ENCODE assay signal across 1 cellular context in genomic region chr6:157906537-157907061, GRCh38.
TF ChIP-seq lines count a peak whose summit lies in the region.

No MANE protein-coding gene starts in this region.

TF ChIP-seq in K562, 482 proteins besides CTCF, POLR2A, EP300 and RAD21 (continued from another document and continues in another):
- TF ChIP-seq PBX2 (CRISPR knock-in tag; IDR thresholded peaks at IDR 0.05; ENCODE audit: low read depth) (no peak), PBX2 (tag; conservative IDR thresholded peaks at IDR 0.05; ENCODE audit: low read depth) (0 out of 2 replicates have a peak, but pooled peaks have one; percentile 14), SREBF1 (IDR thresholded peaks at IDR 0.05; ENCODE audit: borderline replicate concordance, low read depth, low read length) (no peak), LEF1 (IDR thresholded peaks at IDR 0.05) (peak; percentile 78; the same call in 1 of the 2 replicates), SRF (CRISPR knock-in tag; IDR thresholded peaks at IDR 0.05) (no peak; a peak in 1 of 4 replicates), ZSCAN32 (CRISPR knock-in tag; IDR thresholded peaks at IDR 0.05) (no peak), HDAC1 (IDR thresholded peaks at IDR 0.05) (no peak), ZNF764 (CRISPR knock-in tag; IDR thresholded peaks at IDR 0.05; ENCODE audit: low read depth) (no peak), POU5F1 (IDR thresholded peaks at IDR 0.05; ENCODE audit: borderline replicate concordance, low read depth, low read length, partially characterized antibody) (no peak), ZSCAN29 (IDR thresholded peaks at IDR 0.05) (no peak), ZNF354B (CRISPR knock-in tag; IDR thresholded peaks at IDR 0.05) (no peak), CEBPB (tag; IDR thresholded peaks at IDR 0.05) (peak; percentile 93), CREB5 (CRISPR knock-in tag; IDR thresholded peaks at IDR 0.05) (no peak), TEAD2 (tag; IDR thresholded peaks at IDR 0.05) (no peak), ZMIZ1 (IDR thresholded peaks at IDR 0.05; ENCODE audit: low read depth in 2 of 2, low read length in 2 of 2) (0 out of 4 replicates have a peak, but pooled peaks of 1 of the 2 experiments have one; percentile 56), SMC3 (conservative IDR thresholded peaks at IDR 0.05; ENCODE audit: insufficient read depth, low read depth, low read length) (no peak), KLF10 (CRISPR knock-in tag; IDR thresholded peaks at IDR 0.05) (no peak), CHD1 (IDR thresholded peaks at IDR 0.05; ENCODE audit: low read length) (no peak), SREBF2 (CRISPR knock-in tag; IDR thresholded peaks at IDR 0.05) (no peak), RBM34 (IDR thresholded peaks at IDR 0.05; ENCODE audit: borderline replicate concordance, insufficient read depth, low read length) (no peak), POLR2B (IDR thresholded peaks at IDR 0.05; ENCODE audit: low read depth, partially characterized antibody) (no peak), ZNF24 (IDR thresholded peaks at IDR 0.05) (no peak), YBX1 (IDR thresholded peaks at IDR 0.05) (no peak), BCOR (IDR thresholded peaks at IDR 0.05) (no peak), ZNF511 (CRISPR knock-in tag; IDR thresholded peaks at IDR 0.05) (no peak), CAMTA2 (CRISPR knock-in tag; conservative IDR thresholded peaks at IDR 0.05) (no peak), FOXA1 (IDR thresholded peaks at IDR 0.05; ENCODE audit: borderline replicate concordance) (no peak), ZNF217 (CRISPR knock-in tag; IDR thresholded peaks at IDR 0.05) (no peak), MCM5 (IDR thresholded peaks at IDR 0.05; ENCODE audit: low read depth) (no peak), MIER1 (IDR thresholded peaks at IDR 0.05; ENCODE audit: low read depth) (no peak), ETV5 (CRISPR knock-in tag; IDR thresholded peaks at IDR 0.05; ENCODE audit: low read depth) (no peak), GTF2E2 (tag; IDR thresholded peaks at IDR 0.05) (0 out of 2 replicates have a peak, but pooled peaks have one; percentile 37), FOXO4 (CRISPR knock-in tag; IDR thresholded peaks at IDR 0.05) (no peak), ZNF212 (CRISPR knock-in tag; IDR thresholded peaks at IDR 0.05) (no peak), ZNF143 (CRISPR knock-in tag; IDR thresholded peaks at IDR 0.05) (no peak), HNRNPK (IDR thresholded peaks at IDR 0.05; ENCODE audit: low read depth, low read length, poor library complexity, severe bottlenecking) (no peak), OTX1 (CRISPR knock-in tag; IDR thresholded peaks at IDR 0.05) (no peak), MAZ (CRISPR knock-in tag; conservative IDR thresholded peaks at IDR 0.05 in 1 of 2, IDR thresholded peaks at IDR 0.05 in 1 of 2) (no peak; a peak in 1 of 4 replicates), STAG1 (CRISPR knock-in tag; IDR thresholded peaks at IDR 0.05; ENCODE audit: borderline replicate concordance) (no peak), SNIP1 (IDR thresholded peaks at IDR 0.05; ENCODE audit: low read depth) (no peak), DDX20 (tag; IDR thresholded peaks at IDR 0.05; ENCODE audit: low read depth) (no peak), SAFB2 (IDR thresholded peaks at IDR 0.05; ENCODE audit: borderline replicate concordance, low read depth, low read length, severe bottlenecking) (no peak), ZKSCAN1 (IDR thresholded peaks at IDR 0.05; ENCODE audit: low read depth, low read length) (no peak), NFYB (IDR thresholded peaks at IDR 0.05; ENCODE audit: extremely low read depth, insufficient read length) (no peak), ZC3H4 (CRISPR knock-in tag; IDR thresholded peaks at IDR 0.05; ENCODE audit: borderline replicate concordance) (no peak), SNRNP70 (optimal IDR thresholded peaks at IDR 0.05; ENCODE audit: low read depth, low read length) (no peak), ZNF77 (CRISPR knock-in tag; IDR thresholded peaks at IDR 0.05) (no peak), HMBOX1 (IDR thresholded peaks at IDR 0.05) (0 out of 2 replicates have a peak, but pooled peaks have one; percentile 34), TRIM28 (IDR thresholded peaks at IDR 0.05) (no peak), ZKSCAN3 (CRISPR knock-in tag; IDR thresholded peaks at IDR 0.05) (no peak), ZNF830 (CRISPR knock-in tag; IDR thresholded peaks at IDR 0.05) (no peak), CUX1 (CRISPR knock-in tag; IDR thresholded peaks at IDR 0.05) (no peak), SPI1 (IDR thresholded peaks at IDR 0.05; ENCODE audit: borderline replicate concordance, low read depth, low read length) (no peak), ZNF766 (CRISPR knock-in tag; conservative IDR thresholded peaks at IDR 0.05) (no peak)
